ENCODE assay signal across 20 cellular contexts in genomic region chr4:45043916-45044315, GRCh38.
"Had no signal": no experiment of that assay in that cellular context is flagged by ENCODE, and none has a peak within 500 bp of the region (broad histone marks: within the 10 kb centered on the region; RNA-seq: fewer than 3 reads in every experiment).

No MANE protein-coding gene starts in this region.

- DNase-seq: KBM-7, NCI-H1092, NCI-H1105 treated with DMSO at 0.1 percent for 48 hours, NCI-H1417 treated with DMSO at 0.1 percent for 48 hours, NCI-H146, NCI-H1694 treated with DMSO at 0.1 percent for 48 hours, NCI-H1930, NCI-H2081, NCI-H2107, NCI-H345, NCI-H510A, NCI-H524 treated with DMSO at 0.1 percent for 48 hours, NCI-H69, NCI-H774, Right ventricle myocardium superior, RPMI8226, SIG-M5, SK-N-SH, SW 1271, T-cell had no signal
